ENCODE assay signal across 8 cellular contexts in genomic region chr10:11197266-11197712, GRCh38.
DNase-seq lines count a peak whose midpoint lies in the region; ATAC-seq, FAIRE-seq and TF ChIP-seq lines count a peak whose summit lies in the region.

No MANE protein-coding gene starts in this region.

- no peak for TF ChIP-seq CTCF in D721Med (IDR thresholded peaks at IDR 0.05; ENCODE audit: insufficient read depth, missing control alignments)

- no peaks in the 10 kb centered on the region for H3K27me3 Mint-ChIP-seq in T-helper 2 cell treated with Interferon-gamma antibody and Interleukin-4, amounts not matched to agents 5 μg/mL and 100 μg/mL, for 36 hours (ENCODE audit: low read depth)

- no peak for FAIRE-seq in D721Med (lab: Jason Lieb, UNC)

- no peak for DNase-seq in T-helper 2 cell treated with Interferon-gamma antibody and Interleukin-4, amounts not matched to agents 5 μg/mL and 100 μg/mL, for 36 hours (ENCODE audit: low spot score)
- DNase-seq in T-helper 2 cell (no peak), NOMO-1 treated with DMSO at 0.1 percent for 48 hours (lab: John Stamatoyannopoulos, UW; ENCODE audit: unreplicated experiment) (peak; percentile 99), iPS-NIHi11 (ENCODE audit: low spot score) (peak; percentile 44), NCI-H82 treated with DMSO at 0.1 percent for 48 hours (lab: John Stamatoyannopoulos, UW; ENCODE audit: unreplicated experiment) (no peak), COR-L47 (lab: John Stamatoyannopoulos, UW) (no peak), D721Med (ENCODE audit: insufficient read length, low spot score) (no peak)

- ATAC-seq in HG02763 (IDR thresholded peaks at IDR 0.05; ENCODE audit: unreplicated experiment): peak; percentile 59

- peaks cover 86% of the 10 kb centered on the region for H3K36me3 Mint-ChIP-seq in T-helper 2 cell treated with Interferon-gamma antibody and Interleukin-4, amounts not matched to agents 5 μg/mL and 100 μg/mL, for 36 hours (ENCODE audit: low read depth)

- H3K4me1 Mint-ChIP-seq in T-helper 2 cell treated with Interferon-gamma antibody and Interleukin-4, amounts not matched to agents 5 μg/mL and 100 μg/mL, for 36 hours (ENCODE audit: low read depth): peaks cover 70% of the 10 kb centered on the region

- peak overlapping the region; percentile 12 for H3K4me3 Mint-ChIP-seq in T-helper 2 cell treated with Interferon-gamma antibody and Interleukin-4, amounts not matched to agents 5 μg/mL and 100 μg/mL, for 36 hours

- peak overlapping the region; percentile 65 for H3K27ac Mint-ChIP-seq in T-helper 2 cell treated with Interferon-gamma antibody and Interleukin-4, amounts not matched to agents 5 μg/mL and 100 μg/mL, for 36 hours

- H3K9me3 Mint-ChIP-seq in T-helper 2 cell treated with Interferon-gamma antibody and Interleukin-4, amounts not matched to agents 5 μg/mL and 100 μg/mL, for 36 hours: no peaks in the 10 kb centered on the region

Comparison
In these comparisons a context has a peak if more than half of its experiments do, and no peak if none do; other contexts are left out.
1. DNase-seq: peak in NOMO-1 treated with DMSO at 0.1 percent for 48 hours (single experiment) and iPS-NIHi11 (single experiment); none in T-helper 2 cell treated with Interferon-gamma antibody and Interleukin-4, amounts not matched to agents 5 μg/mL and 100 μg/mL, for 36 hours (single experiment), T-helper 2 cell (0 of 5), NCI-H82 treated with DMSO at 0.1 percent for 48 hours (single experiment), COR-L47 (single experiment) and D721Med (single experiment).